In genomic region chr5:179998485-179998884, GRCh38 we compare ENCODE assay signal across 1 cellular context.
TF ChIP-seq lines count a peak whose summit lies in the region.

No MANE protein-coding gene starts in this region.

TF ChIP-seq in K562, 482 proteins besides CTCF, POLR2A, EP300 and RAD21 (continued from another document):
- no peak for TF ChIP-seq ILK (tag; IDR thresholded peaks at IDR 0.05; ENCODE audit: borderline replicate concordance, low read depth)
- no peak for TF ChIP-seq ZBTB2 (IDR thresholded peaks at IDR 0.05)
- TF ChIP-seq NR0B1 (IDR thresholded peaks at IDR 0.05; ENCODE audit: partially characterized antibody), result no peak
- no peak for TF ChIP-seq PHTF2 (CRISPR knock-in tag; IDR thresholded peaks at IDR 0.05)
- TF ChIP-seq CSDE1 (IDR thresholded peaks at IDR 0.05), result no peak
- no peak for TF ChIP-seq RBM34 (IDR thresholded peaks at IDR 0.05; ENCODE audit: borderline replicate concordance, insufficient read depth, low read length)
- no peak for TF ChIP-seq MCM2 (IDR thresholded peaks at IDR 0.05; ENCODE audit: low read depth)
